ENCODE assay signal across 28 cellular contexts in the genomic region with DNA sequence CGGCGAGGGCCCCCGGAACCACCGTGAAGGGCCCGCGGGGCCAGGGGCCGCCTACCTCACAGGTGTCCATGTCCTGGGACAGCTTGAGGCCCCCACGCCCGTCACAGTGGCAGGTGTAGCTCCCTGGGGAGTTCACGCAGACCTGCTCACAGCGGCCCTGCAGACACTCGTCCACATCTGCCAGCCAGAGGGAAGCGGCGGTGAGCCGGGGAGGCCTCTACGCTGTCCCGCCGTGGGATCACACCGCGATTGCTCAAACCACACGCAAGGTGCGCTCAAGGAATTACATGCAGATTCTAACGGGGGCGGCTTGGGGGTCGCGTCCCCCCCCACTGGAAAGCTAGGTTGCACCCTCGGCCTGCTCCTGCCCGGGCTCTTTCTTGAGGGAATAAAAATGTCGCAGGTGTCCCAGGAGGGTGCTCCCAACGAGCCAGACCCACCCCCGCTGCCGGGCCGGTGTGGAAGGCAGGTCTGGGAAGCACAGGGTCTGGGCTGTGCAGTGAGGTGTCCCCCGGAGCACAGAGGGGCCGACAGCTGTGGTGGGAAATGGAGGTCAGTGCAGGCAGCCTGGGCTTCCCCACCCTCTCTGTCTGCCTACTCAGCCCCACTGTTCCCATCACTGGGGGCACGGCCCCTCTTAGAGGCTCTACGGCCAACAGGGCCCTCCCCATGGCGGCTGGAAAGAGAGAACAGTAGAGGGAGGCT. TPM values are rescaled to one million over a fixed set of nuclear protein-coding genes. Genes with fewer than 3 reads are reported as not detected.
DNase-seq lines count a peak whose midpoint lies in the region; ATAC-seq and TF ChIP-seq lines count a peak whose summit lies in the region.
"Had no signal": no experiment of that assay in that cellular context is flagged by ENCODE, and none has a peak within 500 bp of the region (broad histone marks: within the 10 kb centered on the region; RNA-seq: fewer than 3 reads in every experiment).

No MANE protein-coding gene starts in this region.

- H2AK5ac ChIP-seq in mesenchymal stem cell (ENCODE audit: low read length, severe bottlenecking), result no peak overlapping the region

- H3K4me3 ChIP-seq in mesenchymal stem cell (ENCODE audit: insufficient read depth in 1 of 2, low read depth in 1 of 2, low read length in 2 of 2) (no peak overlapping the region), vagina (no peak overlapping the region)
- H3K4me3 ChIP-seq: gastrocnemius medialis, hepatocyte, upper lobe of left lung had no signal

- no peak overlapping the region for H2BK15ac ChIP-seq in mesenchymal stem cell (ENCODE audit: low read depth, poor library complexity, severe bottlenecking)

- no peak overlapping the region for H3K4me2 ChIP-seq in mesenchymal stem cell (ENCODE audit: low read length, poor library complexity, severe bottlenecking)
- H3K4me2 ChIP-seq: hepatocyte had no signal

- no peak overlapping the region for H3K4me3 Mint-ChIP-seq in brain
- H3K4me3 Mint-ChIP-seq: activated CD8-positive, alpha-beta T cell treated with anti-CD3 and anti-CD28 coated beads, Interleukin-2, amount 10 ng/mL, durations not matched to agents 7 days and 5 days; activated naive CD4-positive, alpha-beta T cell treated with anti-CD3 and anti-CD28 coated beads, Interleukin-2, amount 10 ng/mL, durations not matched to agents 7 days and 5 days; activated T-helper 17 cell treated with anti-CD3 and anti-CD28 coated beads, Interleukin-2, amount 50 U/mL, for 72 hours; CD4-positive, alpha-beta T cell; H9; stimulated activated memory B cell treated with anti-CD40 and anti-IgM and Interleukin-4, amounts not matched to agents 10 μg/mL and 1 μg/mL and 100 μg/mL, for 72 hours had no signal

- H3K9me3 Mint-ChIP-seq in brain, result peaks cover 0 to 2% (median 0%) of the 10 kb centered on the region in 5 experiments
- H3K9me3 Mint-ChIP-seq: activated naive CD4-positive, alpha-beta T cell treated with anti-CD3 and anti-CD28 coated beads, Interleukin-2, amount 10 ng/mL, durations not matched to agents 7 days and 5 days; activated T-helper 17 cell treated with anti-CD3 and anti-CD28 coated beads, Interleukin-2, amount 50 U/mL, for 72 hours; CD4-positive, alpha-beta T cell; H9; stimulated activated memory B cell treated with anti-CD40 and anti-IgM and Interleukin-4, amounts not matched to agents 10 μg/mL and 1 μg/mL and 100 μg/mL, for 72 hours had no signal

- no peak overlapping the region for H3K18ac ChIP-seq in mesenchymal stem cell (ENCODE audit: low read depth in 1 of 2, low read length in 2 of 2)

- H3K9me3 ChIP-seq in mesenchymal stem cell (ENCODE audit: control insufficient read depth, low read length), result no peaks in the 10 kb centered on the region
- H3K9me3 ChIP-seq in vagina, result no peaks in the 10 kb centered on the region
- H3K9me3 ChIP-seq: gastrocnemius medialis, upper lobe of left lung had no signal

- intact Hi-C loops in Right ventricle myocardium superior (cut with DNase I), result no loop called here
- intact Hi-C loops in left cardiac atrium (cut with DNase I), result no loop called here
- intact Hi-C loops in vagina (cut with DNase I), result no loop called here

- H2AFZ ChIP-seq in mesenchymal stem cell (ENCODE audit: low read depth, low read length), result no peak overlapping the region
- H2AFZ ChIP-seq: hepatocyte had no signal

- H4K8ac ChIP-seq in mesenchymal stem cell (ENCODE audit: low read length), result no peak overlapping the region

- H3K4ac ChIP-seq in mesenchymal stem cell (ENCODE audit: low read depth in 1 of 2, low read length in 2 of 2), result no peak overlapping the region

- H3K4me1 ChIP-seq in mesenchymal stem cell (ENCODE audit: control insufficient read depth, insufficient read depth, low read depth, low read length) (peaks cover 48% of the 10 kb centered on the region), vagina (peaks cover 43% of the 10 kb centered on the region)

- H3K27ac Mint-ChIP-seq in brain, result peak overlapping the region; percentile 38 to 98 (median 74)
- H3K27ac Mint-ChIP-seq: activated CD8-positive, alpha-beta T cell treated with anti-CD3 and anti-CD28 coated beads, Interleukin-2, amount 10 ng/mL, durations not matched to agents 7 days and 5 days; activated naive CD4-positive, alpha-beta T cell treated with anti-CD3 and anti-CD28 coated beads, Interleukin-2, amount 10 ng/mL, durations not matched to agents 7 days and 5 days; activated T-helper 17 cell treated with anti-CD3 and anti-CD28 coated beads, Interleukin-2, amount 50 U/mL, for 72 hours; CD4-positive, alpha-beta T cell; progenitor cell of endocrine pancreas; stimulated activated memory B cell treated with anti-CD40 and anti-IgM and Interleukin-4, amounts not matched to agents 10 μg/mL and 1 μg/mL and 100 μg/mL, for 72 hours had no signal

- no peak for TF ChIP-seq POLR2A in vagina (IDR thresholded peaks at IDR 0.05)

- ATAC-seq in Right ventricle myocardium superior (ENCODE audit: poor library complexity), result no peak
- ATAC-seq in left cardiac atrium, result no peak
- ATAC-seq in HG03571 (IDR thresholded peaks at IDR 0.05; ENCODE audit: unreplicated experiment), result no peak
- ATAC-seq: activated CD8-positive, alpha-beta T cell treated with anti-CD3 and anti-CD28 coated beads, Interleukin-2, amount 10 ng/mL, durations not matched to agents 7 days and 5 days; activated T-helper 17 cell treated with anti-CD3 and anti-CD28 coated beads, Interleukin-2, amount 50 U/mL, for 72 hours; gastrocnemius medialis; PC-3; stimulated activated memory B cell treated with anti-CD40 and anti-IgM and Interleukin-4, amounts not matched to agents 10 μg/mL and 1 μg/mL and 100 μg/mL, for 72 hours had no signal

- no peaks in the 10 kb centered on the region for H3K27me3 Mint-ChIP-seq in brain
- H3K27me3 Mint-ChIP-seq: activated naive CD4-positive, alpha-beta T cell treated with anti-CD3 and anti-CD28 coated beads, Interleukin-2, amount 10 ng/mL, durations not matched to agents 7 days and 5 days; activated T-helper 17 cell treated with anti-CD3 and anti-CD28 coated beads, Interleukin-2, amount 50 U/mL, for 72 hours; CD4-positive, alpha-beta T cell; progenitor cell of endocrine pancreas; stimulated activated memory B cell treated with anti-CD40 and anti-IgM and Interleukin-4, amounts not matched to agents 10 μg/mL and 1 μg/mL and 100 μg/mL, for 72 hours had no signal

- peaks cover 18% of the 10 kb centered on the region for H3K79me1 ChIP-seq in mesenchymal stem cell (replicated peaks; ENCODE audit: low read length, poor library complexity, severe bottlenecking)

- H3K27me3 ChIP-seq in mesenchymal stem cell (ENCODE audit: control insufficient read depth in 1 of 2, insufficient read depth in 1 of 2, low read length in 2 of 2) (no peaks in the 10 kb centered on the region), vagina (no peaks in the 10 kb centered on the region)
- H3K27me3 ChIP-seq: brain microvascular endothelial cell, gastrocnemius medialis, hepatocyte, upper lobe of left lung had no signal

- H3K4me1 Mint-ChIP-seq in brain, result peaks cover 25% of the 10 kb centered on the region

- peak overlapping the region; percentile 4 to 10 for H2BK12ac ChIP-seq in mesenchymal stem cell (ENCODE audit: low read length in 2 of 2)

- no peak overlapping the region for H3K14ac ChIP-seq in mesenchymal stem cell (ENCODE audit: low read length in 2 of 2)

- H3K27ac ChIP-seq in mesenchymal stem cell (ENCODE audit: low read length, poor library complexity, severe bottlenecking), result no peak overlapping the region
- peak overlapping the region; percentile 78 for H3K27ac ChIP-seq in vagina
- H3K27ac ChIP-seq: brain microvascular endothelial cell, hepatocyte, upper lobe of left lung had no signal

- H3K36me3 ChIP-seq in mesenchymal stem cell (ENCODE audit: control insufficient read depth in 1 of 2, insufficient read depth in 2 of 2, low read depth in 1 of 2, low read length in 2 of 2) (peaks cover 50 to 65% of the 10 kb centered on the region in 2 experiments), vagina (peaks cover 0 to 32% of the 10 kb centered on the region in 2 donors)
- H3K36me3 ChIP-seq: brain microvascular endothelial cell had no signal

- no peak overlapping the region for H4K91ac ChIP-seq in mesenchymal stem cell (ENCODE audit: low read length)

- WGBS in mesenchymal stem cell, result 94% methylated on average over 36 of the region's 38 CpGs

- H3K23ac ChIP-seq in mesenchymal stem cell (ENCODE audit: low read length in 2 of 2), result no peak overlapping the region

- no peak for TF ChIP-seq CTCF in brain (conservative IDR thresholded peaks at IDR 0.05)
- no peak for TF ChIP-seq CTCF in vagina (IDR thresholded peaks at IDR 0.05)

- H2BK5ac ChIP-seq in mesenchymal stem cell (ENCODE audit: low read depth, low read length, poor library complexity, severe bottlenecking), result no peak overlapping the region

- peaks cover 14% of the 10 kb centered on the region for H3K36me3 Mint-ChIP-seq in brain
- H3K36me3 Mint-ChIP-seq: activated naive CD4-positive, alpha-beta T cell treated with anti-CD3 and anti-CD28 coated beads, Interleukin-2, amount 10 ng/mL, durations not matched to agents 7 days and 5 days had no signal

- peak; percentile 41 for DNase-seq in Right ventricle myocardium superior
- no peak for DNase-seq in left cardiac atrium
- no peak for DNase-seq in mesenchymal stem cell
- no peak for DNase-seq in vagina (ENCODE audit: extremely low spot score in 2 of 2)
- no peak for DNase-seq in H4 (ENCODE audit: low spot score)
- no peak for DNase-seq in T1000 (lab: John Stamatoyannopoulos, UW)
- DNase-seq: 8988T; activated CD8-positive, alpha-beta T cell treated with anti-CD3 and anti-CD28 coated beads, Interleukin-2, amount 10 ng/mL, durations not matched to agents 7 days and 5 days; activated naive CD4-positive, alpha-beta T cell treated with anti-CD3 and anti-CD28 coated beads, Interleukin-2, amount 10 ng/mL, durations not matched to agents 7 days and 5 days; brain microvascular endothelial cell; CD4-positive, alpha-beta T cell; gastrocnemius medialis; H9; Kasumi-1; NCI-H2029; NCI-H524 treated with DMSO at 0.1 percent for 48 hours; NK-92 treated with Interleukin-12 subunit alpha and Interleukin-12 subunit beta, amount 100 ng/mL, for 24 hours; PC-3; SHP77 treated with DMSO at 0.1 percent for 48 hours; substantia nigra; T-helper 2 cell had no signal

- no peak overlapping the region for H2BK120ac ChIP-seq in mesenchymal stem cell (ENCODE audit: low read depth, low read length)

- no peak overlapping the region for H3K9ac ChIP-seq in mesenchymal stem cell (ENCODE audit: low read length)

RNA-seq across cellular contexts. Expression of a gene that starts 29.2 kb away (rescaled TPM):
- total RNA-seq in Right ventricle myocardium superior (181 TPM), left cardiac atrium (100 to 1,000 TPM; 165 to 175 TPM), vagina (215 TPM)
- 43.7 TPM for polyA plus RNA-seq in brain (ENCODE audit: insufficient read depth, low read depth, low replicate concordance)
- polyA plus RNA-seq in mesenchymal stem cell (2013, experiment 1 of 2), result 126 TPM
- polyA plus RNA-seq in mesenchymal stem cell (2013, experiment 2 of 2), result 127 TPM
- 5.9 and 6.4 TPM in 2 replicates for total RNA-seq in H4 (2014; rRNA removed; shearing (Covaris generic))

Comparison
In these comparisons a context has a peak if more than half of its experiments do, and no peak if none do; other contexts are left out.
1. RNA of a gene that starts 29.2 kb away (total RNA-seq): 215 TPM in vagina (single experiment), 181 TPM in Right ventricle myocardium superior (single experiment) and 165 to 175 TPM in left cardiac atrium; 5.9 to 6.4 TPM in H4; every median in the first group is over 10 times any median in the second.